19 cellular contexts compared by ENCODE assay signal in the genomic region with DNA sequence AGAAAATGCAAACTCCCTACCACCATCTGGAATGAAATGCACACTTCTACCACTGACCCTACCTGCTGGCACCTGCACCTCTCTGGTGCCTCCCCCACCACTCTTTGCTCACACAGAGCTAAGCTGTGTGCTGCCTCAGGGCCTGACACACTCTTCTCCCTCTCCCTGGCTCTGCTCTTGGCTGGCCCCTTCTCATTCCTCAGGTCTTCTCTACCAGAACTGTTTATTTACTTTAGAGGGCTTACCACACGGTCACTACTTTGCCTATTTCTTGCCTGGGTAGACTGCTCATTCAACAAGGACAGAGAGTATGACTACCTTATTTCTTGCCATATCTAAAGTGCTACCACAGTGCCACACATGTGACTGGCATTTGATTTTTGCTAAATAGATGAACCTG. TPM values are rescaled to one million over a fixed set of nuclear protein-coding genes. Genes with fewer than 3 reads are reported as not detected.
DNase-seq lines count a peak whose midpoint lies in the region; ATAC-seq, FAIRE-seq and TF ChIP-seq lines count a peak whose summit lies in the region.
"Had no signal": no experiment of that assay in that cellular context is flagged by ENCODE, and none has a peak within 500 bp of the region (broad histone marks: within the 10 kb centered on the region; RNA-seq: fewer than 3 reads in every experiment).

No MANE protein-coding gene starts in this region.

- H3K27ac Mint-ChIP-seq in effector memory CD8-positive, alpha-beta T cell = peak overlapping the region; percentile 61 to 74
- H3K27ac Mint-ChIP-seq in nephron progenitor cell = peak overlapping the region; percentile 93
- H3K27ac Mint-ChIP-seq: activated CD8-positive, alpha-beta memory T cell treated with anti-CD3 and anti-CD28 coated beads, Interleukin-2, amount 10 ng/mL, durations not matched to agents 7 days and 5 days; activated naive CD4-positive, alpha-beta T cell treated with anti-CD3 and anti-CD28 coated beads for 36 hours had no signal

- no peak for TF ChIP-seq RAD21 in SK-N-SH (IDR thresholded peaks at IDR 0.05; ENCODE audit: low read length)

- H3K4me1 Mint-ChIP-seq in effector memory CD8-positive, alpha-beta T cell (ENCODE audit: low read depth in 2 of 2) = peaks cover 56 to 76% of the 10 kb centered on the region in 2 donors
- peaks cover 79% of the 10 kb centered on the region for H3K4me1 Mint-ChIP-seq in nephron progenitor cell

- CTCF ChIA-PET in SK-N-SH (lab: Yijun Ruan, JAX) = interaction anchor here (0.6 kb wide), 1 partner anchor 345 kb away, joined by 3 read pairs; no protein-coding TSS in a partner anchor

- H3K4me2 ChIP-seq in SK-N-SH = 0 out of 2 replicates have a peak overlapping the region, but pooled peaks have one; percentile 12

- peak overlapping the region; percentile 40 to 56 for H3K4me3 Mint-ChIP-seq in effector memory CD8-positive, alpha-beta T cell
- peak overlapping the region; percentile 52 for H3K4me3 Mint-ChIP-seq in nephron progenitor cell
- H3K4me3 Mint-ChIP-seq: activated CD8-positive, alpha-beta memory T cell treated with anti-CD3 and anti-CD28 coated beads, Interleukin-2, amount 10 ng/mL, durations not matched to agents 7 days and 5 days; activated naive CD4-positive, alpha-beta T cell treated with anti-CD3 and anti-CD28 coated beads for 36 hours had no signal

- peaks cover 6% of the 10 kb centered on the region for H4K20me1 ChIP-seq in SK-N-SH (ENCODE audit: insufficient read depth)

- TF ChIP-seq EP300 in SK-N-SH (IDR thresholded peaks at IDR 0.05; ENCODE audit: borderline replicate concordance in 1 of 2, low read depth in 1 of 2, low read length in 1 of 2) = no peak

- POLR2A ChIA-PET in SK-N-SH (lab: Yijun Ruan, JAX) = interaction anchor here (1.0 kb wide), 1 partner anchor 58 kb away, joined by 4 read pairs; a partner anchor contains a TSS

- no peak for TF ChIP-seq CTCF in SK-N-SH (IDR thresholded peaks at IDR 0.05)
- TF ChIP-seq CTCF in nephron progenitor cell (IDR thresholded peaks at IDR 0.05) = no peak

- no peak for FAIRE-seq in HTR-8/SVneo (lab: Jason Lieb, UNC)
- FAIRE-seq: D721Med, endothelial cell of umbilical vein, keratinocyte had no signal

- no peaks in the 10 kb centered on the region for H3K9me3 ChIP-seq in SK-N-SH
- H3K9me3 ChIP-seq: transverse colon had no signal

- peaks cover 62% of the 10 kb centered on the region for H3K79me2 ChIP-seq in SK-N-SH (ENCODE audit: insufficient read depth)

- no peaks in the 10 kb centered on the region for H3K27me3 Mint-ChIP-seq in effector memory CD8-positive, alpha-beta T cell
- H3K27me3 Mint-ChIP-seq in nephron progenitor cell (ENCODE audit: low read depth, poor library complexity) = peaks cover 10% of the 10 kb centered on the region
- H3K27me3 Mint-ChIP-seq: activated CD8-positive, alpha-beta memory T cell treated with anti-CD3 and anti-CD28 coated beads, Interleukin-2, amount 10 ng/mL, durations not matched to agents 7 days and 5 days had no signal

- no peak overlapping the region for H3K27ac ChIP-seq in SK-N-SH (ENCODE audit: low read depth in 2 of 2, low read length in 1 of 2)
- H3K27ac ChIP-seq: SK-N-MC, transverse colon, WERI-Rb-1 had no signal

- DNase-seq in SK-N-SH = no peak
- peak; percentile 24 for DNase-seq in EL
- DNase-seq in effector memory CD8-positive, alpha-beta T cell = no peak
- DNase-seq in nephron progenitor cell = peak; percentile 20
- DNase-seq in HTR-8/SVneo (ENCODE audit: insufficient read length, low spot score) = no peak
- DNase-seq in mucosa of gallbladder (ENCODE audit: low spot score) = no peak
- DNase-seq in nucleus accumbens (lab: John Stamatoyannopoulos, UW) = no peak
- DNase-seq: activated CD8-positive, alpha-beta memory T cell treated with anti-CD3 and anti-CD28 coated beads, Interleukin-2, amount 10 ng/mL, durations not matched to agents 7 days and 5 days; activated naive CD4-positive, alpha-beta T cell treated with anti-CD3 and anti-CD28 coated beads for 36 hours; H7; NCI-H1105 treated with DMSO at 0.1 percent for 48 hours; NCI-H226; transverse colon; WERI-Rb-1 had no signal

- peaks cover 20% of the 10 kb centered on the region for H3F3A ChIP-seq in SK-N-SH (replicated peaks; ENCODE audit: insufficient read depth)

- H3K9ac ChIP-seq in SK-N-SH = no peak overlapping the region

- no peaks in the 10 kb centered on the region for H3K9me3 Mint-ChIP-seq in effector memory CD8-positive, alpha-beta T cell
- H3K9me3 Mint-ChIP-seq in nephron progenitor cell = no peaks in the 10 kb centered on the region
- H3K9me3 Mint-ChIP-seq: activated naive CD4-positive, alpha-beta T cell treated with anti-CD3 and anti-CD28 coated beads for 36 hours had no signal

- no peak overlapping the region for H3K4me3 ChIP-seq in SK-N-SH (ENCODE audit: low read depth in 2 of 2, low read length in 1 of 2)
- H3K4me3 ChIP-seq: SK-N-MC, transverse colon had no signal

- peaks cover 39% of the 10 kb centered on the region for H3K36me3 Mint-ChIP-seq in effector memory CD8-positive, alpha-beta T cell (ENCODE audit: insufficient read depth)
- peaks cover 29% of the 10 kb centered on the region for H3K36me3 Mint-ChIP-seq in nephron progenitor cell (ENCODE audit: low read depth)

- peaks cover 38 to 41% of the 10 kb centered on the region in 2 experiments for H3K36me3 ChIP-seq in SK-N-SH (replicated peaks in 1 of 2; ENCODE audit: control insufficient read depth in 1 of 2, insufficient read depth in 2 of 2, low read length in 1 of 2)

- 100% methylated on average over 1 of the region's 1 CpG for WGBS in SK-N-SH (ENCODE audit: low lambda C conversion rate)

- ATAC-seq in SK-N-SH treated with all-trans-retinoic acid at 6 μM for 48 hours = no peak
- ATAC-seq in effector memory CD8-positive, alpha-beta T cell (replicated peaks) = no peak
- ATAC-seq: activated CD8-positive, alpha-beta memory T cell treated with anti-CD3 and anti-CD28 coated beads, Interleukin-2, amount 10 ng/mL, durations not matched to agents 7 days and 5 days had no signal

- no peaks in the 10 kb centered on the region for H3K9me2 ChIP-seq in SK-N-SH

- no peak overlapping the region for H2AFZ ChIP-seq in SK-N-SH (ENCODE audit: low read depth)

- H3K27me3 ChIP-seq in SK-N-SH (ENCODE audit: insufficient read depth) = no peaks in the 10 kb centered on the region
- H3K27me3 ChIP-seq: transverse colon had no signal

- H3K4me1 ChIP-seq in SK-N-SH (ENCODE audit: control insufficient read depth in 1 of 2, insufficient read depth in 2 of 2, low read depth in 1 of 2, low read length in 1 of 2) = peaks cover 15 to 18% of the 10 kb centered on the region in 2 experiments; a peak in 3 of 4 replicates

TF ChIP-seq in SK-N-SH, 30 proteins besides CTCF, POLR2A, EP300 and RAD21 (continues in another document):
- TF ChIP-seq, protein P1, sequence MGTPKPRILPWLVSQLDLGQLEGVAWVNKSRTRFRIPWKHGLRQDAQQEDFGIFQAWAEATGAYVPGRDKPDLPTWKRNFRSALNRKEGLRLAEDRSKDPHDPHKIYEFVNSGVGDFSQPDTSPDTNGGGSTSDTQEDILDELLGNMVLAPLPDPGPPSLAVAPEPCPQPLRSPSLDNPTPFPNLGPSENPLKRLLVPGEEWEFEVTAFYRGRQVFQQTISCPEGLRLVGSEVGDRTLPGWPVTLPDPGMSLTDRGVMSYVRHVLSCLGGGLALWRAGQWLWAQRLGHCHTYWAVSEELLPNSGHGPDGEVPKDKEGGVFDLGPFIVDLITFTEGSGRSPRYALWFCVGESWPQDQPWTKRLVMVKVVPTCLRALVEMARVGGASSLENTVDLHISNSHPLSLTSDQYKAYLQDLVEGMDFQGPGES (IDR thresholded peaks at IDR 0.05; ENCODE audit: low read depth, low read length) = no peak
- TF ChIP-seq, protein P2, sequence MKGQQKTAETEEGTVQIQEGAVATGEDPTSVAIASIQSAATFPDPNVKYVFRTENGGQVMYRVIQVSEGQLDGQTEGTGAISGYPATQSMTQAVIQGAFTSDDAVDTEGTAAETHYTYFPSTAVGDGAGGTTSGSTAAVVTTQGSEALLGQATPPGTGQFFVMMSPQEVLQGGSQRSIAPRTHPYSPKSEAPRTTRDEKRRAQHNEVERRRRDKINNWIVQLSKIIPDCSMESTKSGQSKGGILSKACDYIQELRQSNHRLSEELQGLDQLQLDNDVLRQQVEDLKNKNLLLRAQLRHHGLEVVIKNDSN (IDR thresholded peaks at IDR 0.05; ENCODE audit: borderline replicate concordance, low read depth) = no peak
- TF ChIP-seq SIN3A (IDR thresholded peaks at IDR 0.05; ENCODE audit: borderline replicate concordance, low read depth, low read length) (no peak), CHD2 (IDR thresholded peaks at IDR 0.05; ENCODE audit: low read length, partially characterized antibody) (no peak)

TF ChIP-seq in SK-N-SH treated with all-trans-retinoic acid at 6 μM for 48 hours, 23 proteins besides CTCF, POLR2A, EP300 and RAD21:
- TF ChIP-seq ZFP30 (CRISPR knock-in tag; IDR thresholded peaks at IDR 0.05) = no peak
- TF ChIP-seq, protein P3, sequence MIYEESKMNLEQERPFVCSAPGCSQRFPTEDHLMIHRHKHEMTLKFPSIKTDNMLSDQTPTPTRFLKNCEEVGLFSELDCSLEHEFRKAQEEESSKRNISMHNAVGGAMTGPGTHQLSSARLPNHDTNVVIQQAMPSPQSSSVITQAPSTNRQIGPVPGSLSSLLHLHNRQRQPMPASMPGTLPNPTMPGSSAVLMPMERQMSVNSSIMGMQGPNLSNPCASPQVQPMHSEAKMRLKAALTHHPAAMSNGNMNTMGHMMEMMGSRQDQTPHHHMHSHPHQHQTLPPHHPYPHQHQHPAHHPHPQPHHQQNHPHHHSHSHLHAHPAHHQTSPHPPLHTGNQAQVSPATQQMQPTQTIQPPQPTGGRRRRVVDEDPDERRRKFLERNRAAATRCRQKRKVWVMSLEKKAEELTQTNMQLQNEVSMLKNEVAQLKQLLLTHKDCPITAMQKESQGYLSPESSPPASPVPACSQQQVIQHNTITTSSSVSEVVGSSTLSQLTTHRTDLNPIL (CRISPR knock-in tag; IDR thresholded peaks at IDR 0.05; ENCODE audit: low read depth) = no peak

RNA-seq across cellular contexts. Expression of a gene that starts 3.3 kb away (rescaled TPM):
- polyA plus RNA-seq in SK-N-SH (2012; rRNA removed) = 90.2 and 124 TPM in 2 replicates
- 83.8 and 93.9 TPM in 2 replicates for polyA plus RNA-seq in SK-N-SH (2012; cell fraction: cytosol; rRNA removed)
- 62.3 and 87.7 TPM in 2 replicates for polyA plus RNA-seq in SK-N-SH (2012; cell fraction: nucleus; rRNA removed)
- total RNA-seq in mucosa of gallbladder = 104 TPM

RNA-seq across cellular contexts. Expression of a gene that starts 57.6 kb away (rescaled TPM):
- 46.4 and 54.1 TPM in 2 replicates for polyA plus RNA-seq in SK-N-SH (2012; rRNA removed)
- 71.7 and 129 TPM in 2 replicates for polyA plus RNA-seq in SK-N-SH (2012; cell fraction: cytosol; rRNA removed)
- 18.3 and 33.4 TPM in 2 replicates for polyA plus RNA-seq in SK-N-SH (2012; cell fraction: nucleus; rRNA removed)
- total RNA-seq in mucosa of gallbladder = 31.8 TPM

RNA-seq across cellular contexts. Expression of a gene that starts 57.9 kb away (rescaled TPM):
- 6.0 and 6.9 TPM in 2 replicates for polyA plus RNA-seq in SK-N-SH (2012; rRNA removed)
- polyA plus RNA-seq in SK-N-SH (2012; cell fraction: cytosol; rRNA removed) = 6.3 and 8.9 TPM in 2 replicates
- polyA plus RNA-seq in SK-N-SH (2012; cell fraction: nucleus; rRNA removed) = 4.1 and 5.9 TPM in 2 replicates
- 42.5 TPM for total RNA-seq in mucosa of gallbladder

Comparison
In these comparisons a context has a peak if more than half of its experiments do, and no peak if none do; other contexts are left out.
1. DNase-seq: peak in EL (single experiment) and nephron progenitor cell (single experiment); none in SK-N-SH (single experiment), effector memory CD8-positive, alpha-beta T cell (0 of 3), HTR-8/SVneo (single experiment), mucosa of gallbladder (single experiment) and nucleus accumbens (0 of 56).